Comparison of ENCODE assay signal across 21 cellular contexts in genomic region chr2:229474125-229474524, GRCh38.
"Had no signal": no experiment of that assay in that cellular context is flagged by ENCODE, and none has a peak within 500 bp of the region (broad histone marks: within the 10 kb centered on the region; RNA-seq: fewer than 3 reads in every experiment).

No MANE protein-coding gene starts in this region.

- H3K36me3 ChIP-seq: esophagus squamous epithelium, prostate gland, sigmoid colon, tibial artery had no signal

- H3K27ac ChIP-seq: epithelial cell of prostate, esophagus squamous epithelium, prostate gland, sigmoid colon, testis, tibial artery had no signal

- H3K4me1 ChIP-seq: esophagus squamous epithelium, prostate gland, sigmoid colon, testis, tibial artery had no signal

- ATAC-seq: naive thymus-derived CD8-positive, alpha-beta T cell; right cardiac atrium; stimulated activated effector memory CD8-positive, alpha-beta T cell treated with anti-CD3 and anti-CD28 coated beads, Interleukin-12 subunit alpha, Interleukin-12 subunit beta, amount 100 ng/mL, for 72 hours; stimulated activated naive CD8-positive, alpha-beta T cell treated with anti-CD3 and anti-CD28 coated beads, Interleukin-15, Interleukin-2, amounts not matched to agents 100 U/mL and 50 U/mL, for 24 hours had no signal

- H3K4me3 Mint-ChIP-seq: dendritic cell treated with granulocyte-macrophage colony-stimulating factor and Interleukin-4, amounts not matched to agents 40 ng/mL and 50 ng/mL, for 4 days; endodermal cell; naive thymus-derived CD8-positive, alpha-beta T cell; nephron progenitor cell; stimulated activated effector memory CD8-positive, alpha-beta T cell treated with anti-CD3 and anti-CD28 coated beads, Interleukin-12 subunit alpha, Interleukin-12 subunit beta, amount 100 ng/mL, for 72 hours; type B pancreatic cell had no signal

- H3K27ac Mint-ChIP-seq: dendritic cell treated with granulocyte-macrophage colony-stimulating factor and Interleukin-4, amounts not matched to agents 40 ng/mL and 50 ng/mL, for 4 days; endodermal cell; naive thymus-derived CD8-positive, alpha-beta T cell; nephron progenitor cell; stimulated activated effector memory CD8-positive, alpha-beta T cell treated with anti-CD3 and anti-CD28 coated beads, Interleukin-12 subunit alpha, Interleukin-12 subunit beta, amount 100 ng/mL, for 72 hours; type B pancreatic cell had no signal

- H3K9me3 Mint-ChIP-seq: dendritic cell treated with granulocyte-macrophage colony-stimulating factor and Interleukin-4, amounts not matched to agents 40 ng/mL and 50 ng/mL, for 4 days; endodermal cell; nephron progenitor cell; stimulated activated effector memory CD8-positive, alpha-beta T cell treated with anti-CD3 and anti-CD28 coated beads, Interleukin-12 subunit alpha, Interleukin-12 subunit beta, amount 100 ng/mL, for 72 hours; type B pancreatic cell had no signal

- H3K4me1 Mint-ChIP-seq: endodermal cell; naive thymus-derived CD8-positive, alpha-beta T cell; stimulated activated effector memory CD8-positive, alpha-beta T cell treated with anti-CD3 and anti-CD28 coated beads, Interleukin-12 subunit alpha, Interleukin-12 subunit beta, amount 100 ng/mL, for 72 hours had no signal

- H3K9me3 ChIP-seq: esophagus squamous epithelium, prostate gland, testis, tibial artery had no signal

- DNase-seq: effector CD8-positive, alpha-beta T cell; endodermal cell; esophagus squamous epithelium; foreskin melanocyte; hypothalamus; naive thymus-derived CD8-positive, alpha-beta T cell; nephron progenitor cell; nucleus accumbens; right cardiac atrium; sigmoid colon; stimulated activated CD4-positive, alpha-beta T cell treated with anti-CD3 and anti-CD28 coated beads, Interleukin-2, amount 100 ng/mL, for 24 hours; stimulated activated CD4-positive, alpha-beta T cell treated with anti-CD3 and anti-CD28 coated beads, Interleukin-4, amount 100 ng/mL, for 24 hours; stimulated activated naive CD8-positive, alpha-beta T cell treated with anti-CD3 and anti-CD28 coated beads, Interleukin-15, Interleukin-2, amounts not matched to agents 100 U/mL and 50 U/mL, for 24 hours; substantia nigra; testis; tibial artery had no signal

- H3K27me3 ChIP-seq: esophagus squamous epithelium, sigmoid colon, testis, tibial artery had no signal

- H3K27me3 Mint-ChIP-seq: type B pancreatic cell had no signal

- H3K4me3 ChIP-seq: esophagus squamous epithelium, prostate gland, sigmoid colon, testis, tibial artery had no signal

- H3K36me3 Mint-ChIP-seq: stimulated activated effector memory CD8-positive, alpha-beta T cell treated with anti-CD3 and anti-CD28 coated beads, Interleukin-12 subunit alpha, Interleukin-12 subunit beta, amount 100 ng/mL, for 72 hours; type B pancreatic cell had no signal
